In genomic region chr12:52052471-52053186, GRCh38 we compare ENCODE assay signal across 1 cellular context.
TF ChIP-seq lines count a peak whose summit lies in the region.

No MANE protein-coding gene starts in this region.

TF ChIP-seq in H1, 55 proteins besides CTCF, POLR2A, EP300 and RAD21:
- TF ChIP-seq RFX5 (IDR thresholded peaks at IDR 0.05; ENCODE audit: borderline replicate concordance, low read depth, low read length) (no peak), CTBP2 (IDR thresholded peaks at IDR 0.05; ENCODE audit: borderline replicate concordance, insufficient read depth, insufficient read length, low read length) (no peak)
